In the genomic region with DNA sequence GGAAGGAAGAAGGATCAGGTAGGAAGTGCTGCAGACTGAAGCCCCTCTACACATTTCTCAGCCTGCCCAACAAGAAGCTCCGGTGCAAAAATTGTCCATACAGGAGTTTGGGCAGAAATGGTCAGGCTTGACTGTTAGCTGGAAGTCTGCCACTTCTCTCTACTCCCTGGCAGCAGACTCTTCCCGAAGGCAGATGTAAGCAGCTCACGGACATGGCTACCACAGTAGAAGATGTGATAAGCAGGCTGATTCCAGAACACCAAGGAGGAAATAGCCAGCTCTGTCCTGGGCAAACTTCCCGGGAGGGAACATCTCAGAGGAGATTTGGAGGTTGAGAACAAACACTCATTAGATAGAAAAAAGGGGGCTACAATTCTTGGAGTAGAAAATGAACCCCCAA, we compare ENCODE assay signal across 1 cellular context.
TF ChIP-seq lines count a peak whose summit lies in the region.

No MANE protein-coding gene starts in this region.

TF ChIP-seq in SK-N-SH, 30 proteins besides CTCF, POLR2A, EP300 and RAD21 (continued from another document):
- TF ChIP-seq, protein P1, sequence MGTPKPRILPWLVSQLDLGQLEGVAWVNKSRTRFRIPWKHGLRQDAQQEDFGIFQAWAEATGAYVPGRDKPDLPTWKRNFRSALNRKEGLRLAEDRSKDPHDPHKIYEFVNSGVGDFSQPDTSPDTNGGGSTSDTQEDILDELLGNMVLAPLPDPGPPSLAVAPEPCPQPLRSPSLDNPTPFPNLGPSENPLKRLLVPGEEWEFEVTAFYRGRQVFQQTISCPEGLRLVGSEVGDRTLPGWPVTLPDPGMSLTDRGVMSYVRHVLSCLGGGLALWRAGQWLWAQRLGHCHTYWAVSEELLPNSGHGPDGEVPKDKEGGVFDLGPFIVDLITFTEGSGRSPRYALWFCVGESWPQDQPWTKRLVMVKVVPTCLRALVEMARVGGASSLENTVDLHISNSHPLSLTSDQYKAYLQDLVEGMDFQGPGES (IDR thresholded peaks at IDR 0.05; ENCODE audit: low read depth, low read length), result no peak
- TF ChIP-seq CHD2 (IDR thresholded peaks at IDR 0.05; ENCODE audit: low read length, partially characterized antibody), result no peak
- no peak for TF ChIP-seq MXI1 (IDR thresholded peaks at IDR 0.05; ENCODE audit: low read depth, low read length)
- no peak for TF ChIP-seq ELF1 (IDR thresholded peaks at IDR 0.05)
- no peak for TF ChIP-seq FOXM1 (IDR thresholded peaks at IDR 0.05; ENCODE audit: low read depth)
- no peak for TF ChIP-seq GATA2 (CRISPR knock-in tag; IDR thresholded peaks at IDR 0.05)
- no peak for TF ChIP-seq TCF12 (IDR thresholded peaks at IDR 0.05)
- TF ChIP-seq, protein P2, sequence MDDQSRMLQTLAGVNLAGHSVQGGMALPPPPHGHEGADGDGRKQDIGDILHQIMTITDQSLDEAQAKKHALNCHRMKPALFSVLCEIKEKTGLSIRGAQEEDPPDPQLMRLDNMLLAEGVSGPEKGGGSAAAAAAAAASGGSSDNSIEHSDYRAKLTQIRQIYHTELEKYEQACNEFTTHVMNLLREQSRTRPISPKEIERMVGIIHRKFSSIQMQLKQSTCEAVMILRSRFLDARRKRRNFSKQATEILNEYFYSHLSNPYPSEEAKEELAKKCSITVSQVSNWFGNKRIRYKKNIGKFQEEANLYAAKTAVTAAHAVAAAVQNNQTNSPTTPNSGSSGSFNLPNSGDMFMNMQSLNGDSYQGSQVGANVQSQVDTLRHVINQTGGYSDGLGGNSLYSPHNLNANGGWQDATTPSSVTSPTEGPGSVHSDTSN (IDR thresholded peaks at IDR 0.05), result no peak
- no peak for TF ChIP-seq TEAD4 (IDR thresholded peaks at IDR 0.05; ENCODE audit: borderline replicate concordance, insufficient read depth)
- TF ChIP-seq SMC3 (IDR thresholded peaks at IDR 0.05; ENCODE audit: low read depth, low read length), result no peak
- TF ChIP-seq, protein P3, sequence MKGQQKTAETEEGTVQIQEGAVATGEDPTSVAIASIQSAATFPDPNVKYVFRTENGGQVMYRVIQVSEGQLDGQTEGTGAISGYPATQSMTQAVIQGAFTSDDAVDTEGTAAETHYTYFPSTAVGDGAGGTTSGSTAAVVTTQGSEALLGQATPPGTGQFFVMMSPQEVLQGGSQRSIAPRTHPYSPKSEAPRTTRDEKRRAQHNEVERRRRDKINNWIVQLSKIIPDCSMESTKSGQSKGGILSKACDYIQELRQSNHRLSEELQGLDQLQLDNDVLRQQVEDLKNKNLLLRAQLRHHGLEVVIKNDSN (IDR thresholded peaks at IDR 0.05; ENCODE audit: borderline replicate concordance, low read depth), result no peak
